1 cellular context compared by ENCODE assay signal in the genomic region with DNA sequence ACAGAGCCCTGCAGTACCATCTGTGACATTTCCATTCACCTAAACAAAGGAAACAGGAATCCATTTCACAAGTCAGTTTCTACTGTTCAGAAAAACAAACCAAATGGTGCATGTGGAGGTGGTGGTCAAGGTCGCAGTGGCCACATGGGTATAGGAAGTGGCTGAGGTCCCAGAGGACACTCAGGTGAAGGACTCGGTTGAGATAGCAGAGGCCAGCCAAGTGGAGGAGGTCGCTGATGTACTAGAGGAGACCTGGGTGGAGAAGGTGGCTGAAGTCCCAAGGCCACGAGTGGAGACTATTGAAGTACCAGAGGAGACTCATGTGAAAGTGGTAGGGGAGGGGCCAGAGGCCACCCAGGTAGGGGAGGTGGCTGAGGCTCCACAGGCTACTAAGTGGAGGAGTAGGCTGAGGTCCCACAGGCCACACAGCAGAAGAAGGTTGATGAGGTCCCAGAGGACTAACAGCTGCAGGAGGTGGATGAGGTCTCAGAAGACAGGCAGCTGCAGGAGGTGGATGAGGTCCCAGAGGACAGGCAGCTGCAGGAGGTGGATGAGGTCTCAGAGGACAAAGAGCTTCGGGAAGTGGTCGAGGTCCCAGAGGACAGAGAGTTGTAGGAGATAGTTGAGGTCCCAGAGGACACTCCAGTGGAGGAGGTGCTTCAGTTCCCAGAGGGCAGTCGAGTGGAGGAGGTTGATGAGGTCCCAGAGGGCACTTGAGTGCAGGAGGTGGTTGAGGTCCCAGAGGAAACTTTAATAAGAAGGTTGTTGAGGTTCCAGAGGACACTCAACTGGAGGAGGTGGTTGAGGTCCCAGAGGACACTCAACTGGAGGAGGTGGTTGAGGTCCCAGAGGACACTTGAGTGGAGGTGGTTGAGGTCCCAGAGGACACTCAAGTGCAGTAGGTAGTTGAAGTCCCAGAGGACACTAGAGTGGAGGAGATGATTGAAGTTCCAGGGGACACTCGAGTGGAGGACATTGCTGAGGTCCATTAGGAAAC.
TF ChIP-seq lines count a peak whose summit lies in the region.

No MANE protein-coding gene starts in this region.

TF ChIP-seq in K562, 482 proteins besides CTCF, POLR2A, EP300 and RAD21:
- no peak for TF ChIP-seq POLR2AphosphoS2 (IDR thresholded peaks at IDR 0.05; ENCODE audit: low read length)
- TF ChIP-seq NFYB (IDR thresholded peaks at IDR 0.05; ENCODE audit: extremely low read depth, insufficient read length) = no peak
- TF ChIP-seq, protein P1, sequence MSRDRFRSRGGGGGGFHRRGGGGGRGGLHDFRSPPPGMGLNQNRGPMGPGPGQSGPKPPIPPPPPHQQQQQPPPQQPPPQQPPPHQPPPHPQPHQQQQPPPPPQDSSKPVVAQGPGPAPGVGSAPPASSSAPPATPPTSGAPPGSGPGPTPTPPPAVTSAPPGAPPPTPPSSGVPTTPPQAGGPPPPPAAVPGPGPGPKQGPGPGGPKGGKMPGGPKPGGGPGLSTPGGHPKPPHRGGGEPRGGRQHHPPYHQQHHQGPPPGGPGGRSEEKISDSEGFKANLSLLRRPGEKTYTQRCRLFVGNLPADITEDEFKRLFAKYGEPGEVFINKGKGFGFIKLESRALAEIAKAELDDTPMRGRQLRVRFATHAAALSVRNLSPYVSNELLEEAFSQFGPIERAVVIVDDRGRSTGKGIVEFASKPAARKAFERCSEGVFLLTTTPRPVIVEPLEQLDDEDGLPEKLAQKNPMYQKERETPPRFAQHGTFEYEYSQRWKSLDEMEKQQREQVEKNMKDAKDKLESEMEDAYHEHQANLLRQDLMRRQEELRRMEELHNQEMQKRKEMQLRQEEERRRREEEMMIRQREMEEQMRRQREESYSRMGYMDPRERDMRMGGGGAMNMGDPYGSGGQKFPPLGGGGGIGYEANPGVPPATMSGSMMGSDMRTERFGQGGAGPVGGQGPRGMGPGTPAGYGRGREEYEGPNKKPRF (IDR thresholded peaks at IDR 0.05; ENCODE audit: low read depth, low read length) = no peak
- no peak for TF ChIP-seq KAT7 (CRISPR knock-in tag; IDR thresholded peaks at IDR 0.05; ENCODE audit: borderline replicate concordance)
- TF ChIP-seq, protein P2, sequence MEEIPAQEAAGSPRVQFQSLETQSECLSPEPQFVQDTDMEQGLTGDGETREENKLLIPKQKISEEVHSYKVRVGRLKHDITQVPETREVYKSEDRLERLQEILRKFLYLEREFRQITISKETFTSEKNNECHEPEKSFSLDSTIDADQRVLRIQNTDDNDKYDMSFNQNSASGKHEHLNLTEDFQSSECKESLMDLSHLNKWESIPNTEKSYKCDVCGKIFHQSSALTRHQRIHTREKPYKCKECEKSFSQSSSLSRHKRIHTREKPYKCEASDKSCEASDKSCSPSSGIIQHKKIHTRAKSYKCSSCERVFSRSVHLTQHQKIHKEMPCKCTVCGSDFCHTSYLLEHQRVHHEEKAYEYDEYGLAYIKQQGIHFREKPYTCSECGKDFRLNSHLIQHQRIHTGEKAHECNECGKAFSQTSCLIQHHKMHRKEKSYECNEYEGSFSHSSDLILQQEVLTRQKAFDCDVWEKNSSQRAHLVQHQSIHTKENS (CRISPR knock-in tag; IDR thresholded peaks at IDR 0.05) = no peak
- TF ChIP-seq BDP1 (IDR thresholded peaks at IDR 0.05; ENCODE audit: insufficient read depth, insufficient read length) = no peak
- TF ChIP-seq CCNT2 (IDR thresholded peaks at IDR 0.05; ENCODE audit: borderline replicate concordance, extremely low read depth, insufficient read length, low read depth, low read length) = no peak
- TF ChIP-seq TCF7L2 (IDR thresholded peaks at IDR 0.05; ENCODE audit: low read depth, low read length) = no peak
- TF ChIP-seq FOXK1 (CRISPR knock-in tag; IDR thresholded peaks at IDR 0.05; ENCODE audit: borderline replicate concordance) = no peak
- TF ChIP-seq ZNF324 (CRISPR knock-in tag; IDR thresholded peaks at IDR 0.05) = no peak
